ENCODE assay signal across 31 cellular contexts in the genomic region with DNA sequence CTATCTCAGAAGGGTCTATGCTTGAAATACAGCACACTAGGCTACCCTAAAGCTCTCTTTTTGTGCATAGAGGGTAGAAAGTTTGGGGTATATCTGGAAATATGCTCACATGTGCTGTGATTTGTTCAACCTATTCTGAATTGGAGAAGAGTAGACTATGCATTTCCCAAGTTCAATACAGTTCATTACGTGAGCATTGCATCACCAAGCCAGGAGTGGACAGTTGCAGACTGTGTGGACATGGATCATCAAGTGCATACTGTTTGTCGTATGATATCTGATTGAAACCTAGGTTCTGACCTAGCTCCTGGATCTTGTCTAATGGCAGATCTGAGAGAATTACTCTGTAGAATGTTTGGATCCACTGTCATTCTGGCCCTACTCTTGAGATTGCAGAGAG.
"Had no signal": no experiment of that assay in that cellular context is flagged by ENCODE, and none has a peak within 500 bp of the region (broad histone marks: within the 10 kb centered on the region; RNA-seq: fewer than 3 reads in every experiment).

No MANE protein-coding gene starts in this region.

- DNase-seq: activated CD4-positive, alpha-beta T cell treated with anti-CD3 and anti-CD28 coated beads for 48 hours; activated CD4-positive, alpha-beta T cell treated with anti-CD3 and anti-CD28 coated beads, Interleukin-2, amount 50 U/mL, for 48 hours; activated CD8-positive, alpha-beta memory T cell treated with anti-CD3 and anti-CD28 coated beads, Interleukin-2, amount 50 U/mL, for 4 hours; activated effector memory CD4-positive, alpha-beta T cell treated with anti-CD3 and anti-CD28 coated beads, Interleukin-2, amount 50 U/mL, for 16 hours; activated naive CD4-positive, alpha-beta T cell treated with anti-CD3 and anti-CD28 coated beads for 36 hours; activated naive CD8-positive, alpha-beta T cell treated with anti-CD3 and anti-CD28 coated beads for 36 hours; activated T-cell treated with anti-CD3 and anti-CD28 coated beads, Interleukin-2, amount 50 U/mL, for 1 hour; adrenal gland; aorta; body of pancreas; effector CD8-positive, alpha-beta T cell; gastrocnemius medialis; glutamatergic neuron; kidney; left colon; midbrain; naive thymus-derived CD4-positive, alpha-beta T cell; pancreas; stimulated activated CD4-positive, alpha-beta T cell treated with anti-CD3 and anti-CD28 coated beads, Interleukin-1b, Interleukin-23, amount 100 ng/mL, for 48 hours; stimulated activated CD4-positive, alpha-beta T cell treated with anti-CD3 and anti-CD28 coated beads, Interleukin-4, amount 100 ng/mL, for 4 hours; stimulated activated CD8-positive, alpha-beta memory T cell treated with anti-CD3 and anti-CD28 coated beads, Interleukin-4, amount 100 ng/mL, for 48 hours; T-helper 9 cell; tibial artery had no signal

- H3K4me3 ChIP-seq: adrenal gland, body of pancreas, gastrocnemius medialis, pancreas, prostate gland, smooth muscle cell, suprapubic skin, tibial artery had no signal

- H3K36me3 ChIP-seq: adrenal gland, gastrocnemius medialis, pancreas, prostate gland, suprapubic skin, tibial artery had no signal

- H3K4me2 ChIP-seq: smooth muscle cell had no signal

- H3K27me3 ChIP-seq: adrenal gland, body of pancreas, gastrocnemius medialis, pancreas, suprapubic skin, tibial artery had no signal

- ATAC-seq: activated CD4-positive, CD25-positive, alpha-beta regulatory T cell treated with anti-CD3 and anti-CD28 coated beads, Interleukin-2, amount 50 U/mL, for 24 hours; body of pancreas; gastrocnemius medialis; left colon; naive thymus-derived CD4-positive, alpha-beta T cell; pancreas; stimulated activated memory B cell treated with anti-CD40 and anti-IgM and Interleukin-4, amounts not matched to agents 10 μg/mL and 1 μg/mL and 100 μg/mL, for 72 hours had no signal

- H3K27ac ChIP-seq: adrenal gland, body of pancreas, gastrocnemius medialis, pancreas, prostate gland, suprapubic skin, tibial artery, VCaP had no signal

- H3K9me3 ChIP-seq: adrenal gland, body of pancreas, gastrocnemius medialis, pancreas, prostate gland, suprapubic skin, tibial artery had no signal

- FAIRE-seq: colon, kidney, pancreas, TTC549 had no signal

- H3K4me1 ChIP-seq: adrenal gland, body of pancreas, gastrocnemius medialis, pancreas, prostate gland, tibial artery had no signal
